Comparison of ENCODE assay signal across 8 cellular contexts in the genomic region with DNA sequence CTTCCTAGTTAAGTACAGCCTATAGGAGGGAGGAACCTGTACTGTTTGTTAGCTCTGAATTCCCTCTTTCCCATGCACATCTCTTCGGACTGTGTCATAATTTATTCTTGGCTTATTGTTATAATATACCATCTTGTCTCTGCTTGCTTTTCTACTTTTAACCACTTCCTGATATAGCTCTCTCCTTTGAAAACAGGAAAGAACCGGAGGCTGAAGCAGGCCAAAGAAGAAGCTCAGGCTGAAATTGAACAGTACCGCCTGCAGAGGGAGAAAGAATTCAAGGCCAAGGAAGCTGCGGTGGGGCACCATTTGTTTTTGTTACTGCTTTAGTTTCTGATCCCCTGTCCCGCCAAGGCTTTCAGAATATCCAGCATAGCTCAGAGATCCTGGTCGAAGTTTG. TPM values are rescaled to one million over a fixed set of nuclear protein-coding genes. Genes with fewer than 3 reads are reported as not detected.
A peak's percentile ranks its signal among the peaks of the same experiment; 100 is the strongest.
DNase-seq lines count a peak whose midpoint lies in the region; ATAC-seq, FAIRE-seq and TF ChIP-seq lines count a peak whose summit lies in the region.

No MANE protein-coding gene starts in this region.

- no peak for TF ChIP-seq EP300 in GM12878 (IDR thresholded peaks at IDR 0.05; ENCODE audit: borderline replicate concordance in 1 of 2, control insufficient read depth in 1 of 2, low read depth in 2 of 2, low read length in 2 of 2)

- no peak overlapping the region for H2AFZ ChIP-seq in GM12878 (ENCODE audit: control insufficient read depth, low read depth, low read length)

- H3K27ac Mint-ChIP-seq in memory B cell = peak overlapping the region; percentile 58

- TF ChIP-seq RAD21 in GM12878 (IDR thresholded peaks at IDR 0.05; ENCODE audit: insufficient read depth, low read depth, low read length) = peak; percentile 68

- no peaks in the 10 kb centered on the region for H3K27me3 Mint-ChIP-seq in memory B cell

- DNase-seq in SKM-1 treated with dmso at 0.1 percent for 144 hours (lab: John Stamatoyannopoulos, UW; ENCODE audit: unreplicated experiment) (peak; percentile 42), GM12878 (ENCODE audit: low read depth, low spot score) (no peak), memory B cell (ENCODE audit: low spot score in 2 of 2) (peak; percentile 31 to 57), OCI-M1 (lab: John Stamatoyannopoulos, UW) (no peak), epidermal melanocyte (ENCODE audit: insufficient read length, low spot score) (no peak)

- ATAC-seq in GM12878 (peak; percentile 46), memory B cell (ENCODE audit: low read depth) (peak; percentile 48), HG02571 (IDR thresholded peaks at IDR 0.05; ENCODE audit: unreplicated experiment) (no peak), GM19467 (IDR thresholded peaks at IDR 0.05; ENCODE audit: unreplicated experiment) (no peak)

- H3K27me3 ChIP-seq in GM12878 (replicated peaks in 1 of 2; ENCODE audit: control insufficient read depth in 2 of 2, insufficient read depth in 2 of 2, low read length in 1 of 2) = no peaks in the 10 kb centered on the region

- H3K27ac ChIP-seq in GM12878 (ENCODE audit: control insufficient read depth, insufficient read depth) = peak overlapping the region; percentile 54

- peak overlapping the region; percentile 83 for H3K4me3 Mint-ChIP-seq in memory B cell

- H3K9ac ChIP-seq in GM12878 (ENCODE audit: control insufficient read depth, insufficient read depth, low read length) = no peak overlapping the region

- H3K4me3 ChIP-seq in GM12878 = peak overlapping the region; percentile 71

- H3K4me1 ChIP-seq in GM12878 (ENCODE audit: control insufficient read depth, insufficient read depth, low read length) = no peaks in the 10 kb centered on the region

- BruUV-seq in GM12878 (replicated peaks; lab: Mats Ljungman, UMichigan) = no TSS peak

- no peaks in the 10 kb centered on the region; the same call in 1 of the 2 replicates for H4K20me1 ChIP-seq in GM12878 (ENCODE audit: control insufficient read depth, insufficient read depth)

- CTCF ChIA-PET in GM12878 (lab: Yijun Ruan, JAX) = interaction anchor here (0.6 to 7.4 kb wide), 43 partner anchors 10 to 424 kb away, joined by 3 to 277 read pairs (median 5); partner anchors contain the start of genes TEX53 and TMEM268

- in situ Hi-C loops in GM12878 (cut with MboI) = loop anchor here (5.0 kb wide), 1 partner anchor 60 kb away; no protein-coding TSS in a partner anchor

- peak; percentile 37 for TF ChIP-seq CTCF in GM12874 (IDR thresholded peaks at IDR 0.05; ENCODE audit: insufficient read depth, low read depth, low read length)
- TF ChIP-seq CTCF in GM12878 (IDR thresholded peaks at IDR 0.05 in 2 of 3, conservative IDR thresholded peaks at IDR 0.05 in 1 of 3; ENCODE audit: control insufficient read depth in 2 of 3, extremely low read depth in 1 of 3, insufficient read depth in 1 of 3, low read depth in 3 of 3, low read length in 3 of 3) = peak; percentile 50 to 64 (median 54); a peak in 5 of 6 replicates

- no peaks in the 10 kb centered on the region for H3K9me3 ChIP-seq in GM12878 (replicated peaks; ENCODE audit: control insufficient read depth, insufficient read depth, low read length)

- peak overlapping the region; percentile 82 for H3K4me2 ChIP-seq in GM12878 (ENCODE audit: control insufficient read depth, insufficient read depth)

- peaks cover 49% of the 10 kb centered on the region for H3K4me1 Mint-ChIP-seq in memory B cell

- RAD21 ChIA-PET in GM12878 (lab: Charles Lee; ENCODE audit: unreplicated experiment) = interaction anchor here (0.7 to 7.0 kb wide), 30 partner anchors 12 to 197 kb away, joined by 3 to 187 read pairs (median 4); partner anchors contain the start of genes TEX53, TMEM268 and WHRN

- H3K9me3 Mint-ChIP-seq in memory B cell = no peaks in the 10 kb centered on the region

- peaks cover 7 to 24% of the 10 kb centered on the region in 2 experiments; a peak in 3 of 4 replicates for H3K36me3 ChIP-seq in GM12878 (ENCODE audit: control insufficient read depth in 2 of 2, insufficient read depth in 2 of 2, low read length in 1 of 2)

- intact Hi-C loops in GM12878 (cut with micrococcal nuclease; ENCODE audit: unreplicated experiment) = loop anchor here (1.0 to 5.0 kb wide), 3 partner anchors 14 to 185 kb away; no protein-coding TSS in a partner anchor

- peaks cover 24% of the 10 kb centered on the region for H3K36me3 Mint-ChIP-seq in memory B cell

- SMC1A ChIA-PET in GM12878 (lab: Charles Lee; ENCODE audit: uncharacterized antibody, unreplicated experiment) = interaction anchor here (0.6 to 7.8 kb wide), 30 partner anchors 9 to 209 kb away, joined by 3 to 189 read pairs (median 8); no protein-coding TSS in a partner anchor

- H3K79me2 ChIP-seq in GM12878 (ENCODE audit: control insufficient read depth, insufficient read depth, low read length) = peaks cover 63% of the 10 kb centered on the region

- POLR2A ChIA-PET in GM12878 (lab: Charles Lee) = interaction anchor here (0.6 to 6.9 kb wide), 11 partner anchors 14 to 205 kb away, joined by 3 to 68 read pairs (median 5); partner anchors contain the start of gene TMEM268

- no peak for FAIRE-seq in GM12878 (lab: Jason Lieb, UNC)

- WGBS in GM12878 (ENCODE audit: insufficient coverage, insufficient replicate concordance, low lambda C conversion rate, missing lambda C conversion rate) = 23% methylated on average over 6 of the region's 6 CpGs

- TF ChIP-seq POLR2A in GM12878 (IDR thresholded peaks at IDR 0.05; ENCODE audit: low read depth, low read length) = no peak

TF ChIP-seq in GM12878, 131 proteins besides CTCF, POLR2A, EP300 and RAD21 (continues in another document):
- TF ChIP-seq RB1 (IDR thresholded peaks at IDR 0.05; ENCODE audit: borderline replicate concordance) (no peak), SIX5 (IDR thresholded peaks at IDR 0.05; ENCODE audit: low read depth, low read length, severe bottlenecking) (no peak), FOS (IDR thresholded peaks at IDR 0.05; ENCODE audit: borderline replicate concordance, extremely low read depth, insufficient read length) (no peak), KLF5 (IDR thresholded peaks at IDR 0.05; ENCODE audit: partially characterized antibody) (no peak), ZNF207 (IDR thresholded peaks at IDR 0.05; ENCODE audit: borderline replicate concordance) (no peak), KAT2A (conservative IDR thresholded peaks at IDR 0.05; ENCODE audit: control insufficient read depth, low read depth, low read length) (no peak), IRF4 (IDR thresholded peaks at IDR 0.05; ENCODE audit: low read depth, low read length) (no peak)
- TF ChIP-seq, protein P1, sequence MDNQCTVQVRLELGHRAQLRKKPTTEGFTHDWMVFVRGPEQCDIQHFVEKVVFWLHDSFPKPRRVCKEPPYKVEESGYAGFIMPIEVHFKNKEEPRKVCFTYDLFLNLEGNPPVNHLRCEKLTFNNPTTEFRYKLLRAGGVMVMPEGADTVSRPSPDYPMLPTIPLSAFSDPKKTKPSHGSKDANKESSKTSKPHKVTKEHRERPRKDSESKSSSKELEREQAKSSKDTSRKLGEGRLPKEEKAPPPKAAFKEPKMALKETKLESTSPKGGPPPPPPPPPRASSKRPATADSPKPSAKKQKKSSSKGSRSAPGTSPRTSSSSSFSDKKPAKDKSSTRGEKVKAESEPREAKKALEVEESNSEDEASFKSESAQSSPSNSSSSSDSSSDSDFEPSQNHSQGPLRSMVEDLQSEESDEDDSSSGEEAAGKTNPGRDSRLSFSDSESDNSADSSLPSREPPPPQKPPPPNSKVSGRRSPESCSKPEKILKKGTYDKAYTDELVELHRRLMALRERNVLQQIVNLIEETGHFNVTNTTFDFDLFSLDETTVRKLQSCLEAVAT (IDR thresholded peaks at IDR 0.05) = no peak

RNA-seq across cellular contexts. Expression of gene ATP6V1G1, which starts 4.8 kb away (rescaled TPM):
- 26.6 and 27.1 TPM in 2 replicates for total RNA-seq in GM12878 (2013; cell fraction: nucleolus; rRNA removed)
- total RNA-seq in GM12878 (2014; rRNA removed) = 44.2 and 56.6 TPM in 2 replicates
- 60.5 TPM in 2 replicates for total RNA-seq in GM12878 (2014; rRNA removed; fragmentation: Illumina TruSeq; extraction: Trizol)
- total RNA-seq in GM12878 (2021) = 34.2 and 36.0 TPM in 2 replicates
- polyA plus RNA-seq in GM12878 (2011; ENCODE audit: low read depth) = 55.7 TPM
- polyA plus RNA-seq in GM12878 (2011; rRNA removed) = 90.6 and 130 TPM in 2 replicates
- polyA plus RNA-seq in GM12878 (2011; cell fraction: cytosol; rRNA removed) = 47.3 and 57.4 TPM in 2 replicates
- 28.5 TPM in 2 replicates for polyA plus RNA-seq in GM12878 (2011; cell fraction: nucleus; rRNA removed)
- polyA plus RNA-seq in GM12878 (2012) = 59.9 and 70.7 TPM in 2 replicates
- 62.1 and 74.5 TPM in 2 replicates for polyA plus RNA-seq in GM12878 (2014; fragmentation: Illumina TruSeq; extraction: Trizol)
- 100 to 1,000 TPM; 162 to 204 TPM for polyA plus RNA-seq in GM12878 (2014; fragmentation: Nextera tagmentation; extraction: Ambion mirVana)
- polyA plus RNA-seq in GM12878 (2014; rRNA removed) = 50.8 and 54.9 TPM in 2 replicates
- 10 to 100 TPM; 98.5 to 99.9 TPM for polyA plus RNA-seq in GM12878 (2016; fragmentation: Nextera tagmentation; extraction: Ambion mirVana)
- 18.5 and 20.9 TPM in 2 replicates for polyA minus RNA-seq in GM12878 (2011; rRNA and poly(A)+ RNA removed)
- 13.6 and 14.6 TPM in 2 replicates for polyA minus RNA-seq in GM12878 (2011; cell fraction: cytosol; rRNA and poly(A)+ RNA removed)
- polyA minus RNA-seq in GM12878 (2011; cell fraction: nucleus; rRNA and poly(A)+ RNA removed) = 13.3 and 24.2 TPM in 2 replicates

RNA-seq across cellular contexts. Expression of gene TMEM268, which starts 18.7 kb away (rescaled TPM):
- 111 and 114 TPM in 2 replicates for total RNA-seq in GM12878 (2013; cell fraction: nucleolus; rRNA removed)
- total RNA-seq in GM12878 (2014; rRNA removed) (24.9 and 25.5 TPM in 2 replicates), GM12878 (2014; rRNA removed; fragmentation: Illumina TruSeq; extraction: Trizol) (16.8 and 20.3 TPM in 2 replicates), GM12878 (2021) (27.1 and 32.1 TPM in 2 replicates)
- polyA plus RNA-seq in GM12878 (2011; ENCODE audit: low read depth) = 24.3 TPM
- polyA plus RNA-seq in GM12878 (2011; rRNA removed) (79.5 and 83.7 TPM in 2 replicates), GM12878 (2014; fragmentation: Illumina TruSeq; extraction: Trizol) (34.1 and 36.2 TPM in 2 replicates), GM12878 (2014; fragmentation: Nextera tagmentation; extraction: Ambion mirVana) (1 to 10 TPM; 3.5 to 6.1 TPM), GM12878 (2014; rRNA removed) (22.5 and 24.0 TPM in 2 replicates), GM12878 (2016; fragmentation: Nextera tagmentation; extraction: Ambion mirVana) (10 to 100 TPM in 1 of 2 experiments, 1 to 10 TPM in 1; 7.4 to 14.3 TPM)
- 41.9 and 55.1 TPM in 2 replicates for polyA plus RNA-seq in GM12878 (2011; cell fraction: cytosol; rRNA removed)
- 33.1 and 33.6 TPM in 2 replicates for polyA plus RNA-seq in GM12878 (2011; cell fraction: nucleus; rRNA removed)
- polyA plus RNA-seq in GM12878 (2012) = 22.2 and 26.9 TPM in 2 replicates
- 65.8 and 85.6 TPM in 2 replicates for polyA minus RNA-seq in GM12878 (2011; rRNA and poly(A)+ RNA removed)
- polyA minus RNA-seq in GM12878 (2011; cell fraction: cytosol; rRNA and poly(A)+ RNA removed) = 19.4 and 26.9 TPM in 2 replicates
- polyA minus RNA-seq in GM12878 (2011; cell fraction: nucleus; rRNA and poly(A)+ RNA removed) = 18.9 and 27.6 TPM in 2 replicates

Comparison
In these comparisons a context has a peak if more than half of its experiments do, and no peak if none do; other contexts are left out.
1. DNase-seq: peak in SKM-1 treated with dmso at 0.1 percent for 144 hours (single experiment) and memory B cell (2 of 2); none in GM12878 (single experiment), OCI-M1 (single experiment) and epidermal melanocyte (single experiment).
2. ATAC-seq: peak in GM12878 (single experiment) and memory B cell (single experiment); none in HG02571 (single experiment) and GM19467 (single experiment).